28 cellular contexts compared by ENCODE assay signal in genomic region chr2:138296365-138296764, GRCh38.
"Had no signal": no experiment of that assay in that cellular context is flagged by ENCODE, and none has a peak within 500 bp of the region (broad histone marks: within the 10 kb centered on the region; RNA-seq: fewer than 3 reads in every experiment).

No MANE protein-coding gene starts in this region.

- H3K27ac ChIP-seq: stomach, suprapubic skin, testis, thoracic aorta, thyroid gland, tibial artery, tibial nerve, transverse colon, upper lobe of left lung, upper lobe of right lung, uterus, vagina had no signal

- H3K4me3 Mint-ChIP-seq: stimulated activated effector memory CD8-positive, alpha-beta T cell treated with anti-CD3 and anti-CD28 coated beads, Interleukin-12 subunit alpha, Interleukin-12 subunit beta, amount 100 ng/mL, for 72 hours; stimulated activated memory B cell treated with anti-CD40 and anti-IgM and Interleukin-4, amounts not matched to agents 10 μg/mL and 1 μg/mL and 100 μg/mL, for 72 hours; stimulated activated naive B cell treated with anti-CD40 and anti-IgM and Interleukin-4, amounts not matched to agents 10 μg/mL and 1 μg/mL and 100 μg/mL, for 72 hours; stimulated activated naive CD8-positive, alpha-beta T cell treated with anti-CD3 and anti-CD28 coated beads, Interleukin-15, amount 100 ng/mL, for 72 hours; stimulated activated naive CD8-positive, alpha-beta T cell treated with anti-CD3 and anti-CD28 coated beads, Interleukin-15, Interleukin-2, amounts not matched to agents 100 ng/mL and 50 ng/mL, for 24 hours; type B pancreatic cell had no signal

- H3K27me3 Mint-ChIP-seq: stimulated activated memory B cell treated with anti-CD40 and anti-IgM and Interleukin-4, amounts not matched to agents 10 μg/mL and 1 μg/mL and 100 μg/mL, for 72 hours; stimulated activated naive B cell treated with anti-CD40 and anti-IgM and Interleukin-4, amounts not matched to agents 10 μg/mL and 1 μg/mL and 100 μg/mL, for 72 hours; stimulated activated naive CD8-positive, alpha-beta T cell treated with anti-CD3 and anti-CD28 coated beads, Interleukin-15, amount 100 ng/mL, for 72 hours; stimulated activated naive CD8-positive, alpha-beta T cell treated with anti-CD3 and anti-CD28 coated beads, Interleukin-15, Interleukin-2, amounts not matched to agents 100 ng/mL and 50 ng/mL, for 24 hours; type B pancreatic cell had no signal

- H3K36me3 ChIP-seq: stomach, suprapubic skin, thoracic aorta, thyroid gland, tibial artery, tibial nerve, transverse colon, upper lobe of left lung, upper lobe of right lung, uterus, vagina had no signal

- H3K9me3 ChIP-seq: stomach, suprapubic skin, testis, thoracic aorta, thyroid gland, tibial artery, tibial nerve, transverse colon, upper lobe of left lung, upper lobe of right lung, uterus, vagina had no signal

- H3K9me3 Mint-ChIP-seq: type B pancreatic cell had no signal

- H3K4me3 ChIP-seq: stomach, suprapubic skin, testis, thoracic aorta, thyroid gland, tibial artery, tibial nerve, transverse colon, upper lobe of left lung, upper lobe of right lung, uterus, vagina had no signal

- H3K4me1 ChIP-seq: stomach, suprapubic skin, testis, tibial artery, tibial nerve, transverse colon, upper lobe of left lung, upper lobe of right lung, uterus, vagina had no signal

- H3K36me3 Mint-ChIP-seq: stimulated activated effector memory CD8-positive, alpha-beta T cell treated with anti-CD3 and anti-CD28 coated beads, Interleukin-12 subunit alpha, Interleukin-12 subunit beta, amount 100 ng/mL, for 72 hours; type B pancreatic cell had no signal

- ATAC-seq: stimulated activated effector memory CD8-positive, alpha-beta T cell treated with anti-CD3 and anti-CD28 coated beads, Interleukin-12 subunit alpha, Interleukin-12 subunit beta, amount 100 ng/mL, for 72 hours; stimulated activated memory B cell treated with anti-CD40 and anti-IgM and Interleukin-4, amounts not matched to agents 10 μg/mL and 1 μg/mL and 100 μg/mL, for 72 hours; stimulated activated naive B cell treated with anti-CD40 and anti-IgM and Interleukin-4, amounts not matched to agents 10 μg/mL and 1 μg/mL and 100 μg/mL, for 72 hours; stimulated activated naive CD8-positive, alpha-beta T cell treated with anti-CD3 and anti-CD28 coated beads, Interleukin-15, amount 100 ng/mL, for 72 hours; stimulated activated naive CD8-positive, alpha-beta T cell treated with anti-CD3 and anti-CD28 coated beads, Interleukin-15, Interleukin-2, amounts not matched to agents 100 U/mL and 50 U/mL, for 24 hours; upper lobe of right lung had no signal

- H3K27me3 ChIP-seq: stomach, suprapubic skin, testis, thyroid gland, tibial artery, tibial nerve, transverse colon, upper lobe of left lung, upper lobe of right lung, uterus, vagina had no signal

- DNase-seq: stimulated activated CD4-positive, alpha-beta T cell treated with anti-CD3 and anti-CD28 coated beads, Interleukin-2, amount 100 ng/mL, for 48 hours; stimulated activated CD4-positive, alpha-beta T cell treated with anti-CD3 and anti-CD28 coated beads, Interleukin-4, amount 100 ng/mL, for 1 hour; stimulated activated CD4-positive, alpha-beta T cell treated with anti-CD3 and anti-CD28 coated beads, Interleukin-4, amount 100 ng/mL, for 24 hours; stimulated activated CD4-positive, alpha-beta T cell treated with anti-CD3 and anti-CD28 coated beads, Interleukin-4, amount 100 ng/mL, for 4 hours; stimulated activated CD8-positive, alpha-beta memory T cell treated with anti-CD3 and anti-CD28 coated beads, Interleukin-4, amount 100 ng/mL, for 48 hours; stimulated activated naive B cell treated with anti-CD40 and anti-IgM and Interleukin-4, amounts not matched to agents 10 μg/mL and 1 μg/mL and 100 μg/mL, for 72 hours; stimulated activated naive CD4-positive, alpha-beta T cell; stimulated activated naive CD4-positive, alpha-beta T cell treated with Interleukin-2 at 50 U/mL for 16 hours; stimulated activated naive CD8-positive, alpha-beta T cell treated with anti-CD3 and anti-CD28 coated beads, Interleukin-15, amount 100 ng/mL, for 72 hours; stimulated activated naive CD8-positive, alpha-beta T cell treated with anti-CD3 and anti-CD28 coated beads, Interleukin-15, Interleukin-2, amounts not matched to agents 100 U/mL and 50 U/mL, for 24 hours; stomach; substantia nigra; testis; thyroid gland; tibial artery; transverse colon; trophoblast cell; upper lobe of left lung; upper lobe of right lung; uterus had no signal

- H3K4me1 Mint-ChIP-seq: stimulated activated effector memory CD8-positive, alpha-beta T cell treated with anti-CD3 and anti-CD28 coated beads, Interleukin-12 subunit alpha, Interleukin-12 subunit beta, amount 100 ng/mL, for 72 hours; stimulated activated naive CD8-positive, alpha-beta T cell treated with anti-CD3 and anti-CD28 coated beads, Interleukin-15, amount 100 ng/mL, for 72 hours had no signal

- H3K27ac Mint-ChIP-seq: stimulated activated effector memory CD8-positive, alpha-beta T cell treated with anti-CD3 and anti-CD28 coated beads, Interleukin-12 subunit alpha, Interleukin-12 subunit beta, amount 100 ng/mL, for 72 hours; stimulated activated memory B cell treated with anti-CD40 and anti-IgM and Interleukin-4, amounts not matched to agents 10 μg/mL and 1 μg/mL and 100 μg/mL, for 72 hours; stimulated activated naive B cell treated with anti-CD40 and anti-IgM and Interleukin-4, amounts not matched to agents 10 μg/mL and 1 μg/mL and 100 μg/mL, for 72 hours; stimulated activated naive CD8-positive, alpha-beta T cell treated with anti-CD3 and anti-CD28 coated beads, Interleukin-15, amount 100 ng/mL, for 72 hours; stimulated activated naive CD8-positive, alpha-beta T cell treated with anti-CD3 and anti-CD28 coated beads, Interleukin-15, Interleukin-2, amounts not matched to agents 100 ng/mL and 50 ng/mL, for 24 hours; type B pancreatic cell had no signal
